8 cellular contexts compared by ENCODE assay signal in the genomic region with DNA sequence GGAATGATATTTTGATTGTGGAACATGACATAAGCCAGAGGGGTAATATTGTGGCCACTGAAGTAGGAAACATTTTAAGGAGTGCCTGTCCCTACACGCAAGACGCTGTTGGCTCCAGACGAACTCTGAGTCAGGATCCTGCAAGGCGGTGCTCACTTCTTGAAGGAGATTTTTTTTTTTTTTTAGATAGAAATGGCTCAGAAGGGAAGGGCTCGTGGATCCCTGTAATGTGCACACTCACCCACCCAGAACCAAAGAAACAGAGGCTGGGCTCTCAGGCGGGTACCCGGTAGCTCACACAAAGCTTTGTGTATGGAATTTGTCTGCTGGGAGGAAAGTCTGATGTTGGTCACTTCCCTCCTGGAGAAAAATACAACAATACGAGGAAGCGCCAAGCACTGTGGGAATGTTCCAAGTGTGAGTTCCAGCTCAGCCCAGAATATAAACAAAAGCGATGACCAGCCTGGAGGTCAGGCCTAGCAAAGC. TPM values are rescaled to one million over a fixed set of nuclear protein-coding genes. Genes with fewer than 3 reads are reported as not detected.
DNase-seq lines count a peak whose midpoint lies in the region; ATAC-seq and TF ChIP-seq lines count a peak whose summit lies in the region.
"Had no signal": no experiment of that assay in that cellular context is flagged by ENCODE, and none has a peak within 500 bp of the region (broad histone marks: within the 10 kb centered on the region; RNA-seq: fewer than 3 reads in every experiment).

No MANE protein-coding gene starts in this region.

- H2AFZ ChIP-seq in GM23338 = no peak overlapping the region

- H3K36me3 ChIP-seq in mucosa of stomach (ENCODE audit: control insufficient read depth, insufficient read depth, low read length) = no peaks in the 10 kb centered on the region
- no peaks in the 10 kb centered on the region for H3K36me3 ChIP-seq in upper lobe of right lung
- H3K36me3 ChIP-seq in GM23338 (ENCODE audit: insufficient read depth) = no peaks in the 10 kb centered on the region
- H3K36me3 ChIP-seq in A673 (ENCODE audit: insufficient read depth, low read length, poor library complexity, severe bottlenecking) = no peaks in the 10 kb centered on the region

- H3K4me3 Mint-ChIP-seq in T-helper 17 cell (no peak overlapping the region), GM23338 (no peak overlapping the region)

- no peaks in the 10 kb centered on the region for H3K27me3 ChIP-seq in mucosa of stomach (ENCODE audit: control insufficient read depth, insufficient read depth, low read length)
- no peaks in the 10 kb centered on the region for H3K27me3 ChIP-seq in upper lobe of right lung
- H3K27me3 ChIP-seq in GM23338 (ENCODE audit: insufficient read depth) = no peaks in the 10 kb centered on the region
- H3K27me3 ChIP-seq in A673 (replicated peaks; ENCODE audit: insufficient read depth, low read depth, low read length, poor library complexity) = no peaks in the 10 kb centered on the region

- ATAC-seq in T-helper 17 cell (no peak), esophagus mucosa (peak; percentile 84), upper lobe of right lung (peak; percentile 63), GM23338 (no peak)

- DNase-seq in T-helper 17 cell (no peak), upper lobe of right lung (no peak), GM23338 (ENCODE audit: low spot score) (no peak), NCI-H82 treated with DMSO at 0.1 percent for 48 hours (lab: John Stamatoyannopoulos, UW; ENCODE audit: unreplicated experiment) (no peak), A673 (ENCODE audit: low spot score) (no peak)
- DNase-seq: NCI-H1436 treated with DMSO at 0.1 percent for 48 hours had no signal

- H3K36me3 Mint-ChIP-seq in T-helper 17 cell (ENCODE audit: low read depth) (peaks cover 5% of the 10 kb centered on the region), GM23338 (ENCODE audit: low read depth) (peaks cover 8% of the 10 kb centered on the region; the same call in 1 of the 3 replicates)

- POLR2A ChIA-PET in A673 (lab: Charles Lee; ENCODE audit: low non-redundant PET) = no interaction called here

- H3K9me3 Mint-ChIP-seq in GM23338 = no peaks in the 10 kb centered on the region

- H3K27ac Mint-ChIP-seq in T-helper 17 cell = peak overlapping the region; percentile 99
- H3K27ac Mint-ChIP-seq in GM23338 = no peak overlapping the region

- no peaks in the 10 kb centered on the region for H3K9me3 ChIP-seq in T-helper 17 cell (ENCODE audit: control insufficient read depth, low read length, poor library complexity, severe bottlenecking)
- no peaks in the 10 kb centered on the region for H3K9me3 ChIP-seq in mucosa of stomach (ENCODE audit: control insufficient read depth, low read length)
- H3K9me3 ChIP-seq in upper lobe of right lung = no peaks in the 10 kb centered on the region
- H3K9me3 ChIP-seq in A673 (ENCODE audit: low read depth, low read length, poor library complexity, severe bottlenecking) = no peaks in the 10 kb centered on the region

- H4K20me1 ChIP-seq in GM23338 (replicated peaks; ENCODE audit: insufficient read depth) = peaks cover 3% of the 10 kb centered on the region; the same call in 1 of the 2 replicates

- H3K27me3 Mint-ChIP-seq in T-helper 17 cell (no peaks in the 10 kb centered on the region), GM23338 (ENCODE audit: insufficient read depth, low read depth, poor library complexity) (peaks cover 8% of the 10 kb centered on the region)

- H3K27ac ChIP-seq in upper lobe of right lung (peak overlapping the region; percentile 79), GM23338 (ENCODE audit: low read depth) (no peak overlapping the region), A673 (ENCODE audit: low read depth, low read length, poor library complexity, severe bottlenecking) (no peak overlapping the region)

- 0 out of 2 replicates have a peak, but pooled peaks cover 3% of the 10 kb centered on the region for H3F3A ChIP-seq in GM23338 (replicated peaks; ENCODE audit: low read depth)

- H3K79me2 ChIP-seq in GM23338 (replicated peaks; ENCODE audit: insufficient read depth) = peaks cover 97% of the 10 kb centered on the region

- CTCF ChIA-PET in A673 (lab: Charles Lee) = no interaction called here

- TF ChIP-seq CTCF in upper lobe of right lung (IDR thresholded peaks at IDR 0.05) (no peak), GM23338 (conservative IDR thresholded peaks at IDR 0.05; ENCODE audit: low read depth in 2 of 2) (no peak), A673 (conservative IDR thresholded peaks at IDR 0.05; ENCODE audit: low read depth, low read length) (no peak)

- peak overlapping the region; percentile 42 for H3K9ac ChIP-seq in mucosa of stomach (ENCODE audit: low read length)

- no peak overlapping the region for H3K4me2 ChIP-seq in GM23338

- intact Hi-C loops in upper lobe of right lung (cut with DNase I) = no loop called here
- intact Hi-C loops in A673 (cut with micrococcal nuclease; ENCODE audit: unreplicated experiment) = no loop called here

- no peak overlapping the region for H3K4me3 ChIP-seq in mucosa of stomach (ENCODE audit: low read length)
- no peak overlapping the region for H3K4me3 ChIP-seq in upper lobe of right lung
- no peak overlapping the region for H3K4me3 ChIP-seq in GM23338
- no peak overlapping the region for H3K4me3 ChIP-seq in A673 (ENCODE audit: low read depth, low read length, poor library complexity, severe bottlenecking)

- peaks cover 58% of the 10 kb centered on the region for H3K4me1 Mint-ChIP-seq in T-helper 17 cell
- H3K4me1 Mint-ChIP-seq in GM23338 = peaks cover 26% of the 10 kb centered on the region

- no peaks in the 10 kb centered on the region for H3K9me2 ChIP-seq in GM23338 (ENCODE audit: insufficient read depth)

- H3K4me1 ChIP-seq in mucosa of stomach (ENCODE audit: control insufficient read depth, insufficient read depth, low read length) (peaks cover 28% of the 10 kb centered on the region), upper lobe of right lung (peaks cover 75% of the 10 kb centered on the region), GM23338 (ENCODE audit: insufficient read depth) (peaks cover 24% of the 10 kb centered on the region), A673 (ENCODE audit: insufficient read depth, low read length, poor library complexity, severe bottlenecking) (peaks cover 6% of the 10 kb centered on the region)

- BruUV-seq in A673 (replicated peaks; lab: Mats Ljungman, UMichigan) = no TSS peak

TF ChIP-seq in GM23338, 12 proteins besides CTCF, POLR2A, EP300 and RAD21 (continues in another document):
- TF ChIP-seq, protein P1, sequence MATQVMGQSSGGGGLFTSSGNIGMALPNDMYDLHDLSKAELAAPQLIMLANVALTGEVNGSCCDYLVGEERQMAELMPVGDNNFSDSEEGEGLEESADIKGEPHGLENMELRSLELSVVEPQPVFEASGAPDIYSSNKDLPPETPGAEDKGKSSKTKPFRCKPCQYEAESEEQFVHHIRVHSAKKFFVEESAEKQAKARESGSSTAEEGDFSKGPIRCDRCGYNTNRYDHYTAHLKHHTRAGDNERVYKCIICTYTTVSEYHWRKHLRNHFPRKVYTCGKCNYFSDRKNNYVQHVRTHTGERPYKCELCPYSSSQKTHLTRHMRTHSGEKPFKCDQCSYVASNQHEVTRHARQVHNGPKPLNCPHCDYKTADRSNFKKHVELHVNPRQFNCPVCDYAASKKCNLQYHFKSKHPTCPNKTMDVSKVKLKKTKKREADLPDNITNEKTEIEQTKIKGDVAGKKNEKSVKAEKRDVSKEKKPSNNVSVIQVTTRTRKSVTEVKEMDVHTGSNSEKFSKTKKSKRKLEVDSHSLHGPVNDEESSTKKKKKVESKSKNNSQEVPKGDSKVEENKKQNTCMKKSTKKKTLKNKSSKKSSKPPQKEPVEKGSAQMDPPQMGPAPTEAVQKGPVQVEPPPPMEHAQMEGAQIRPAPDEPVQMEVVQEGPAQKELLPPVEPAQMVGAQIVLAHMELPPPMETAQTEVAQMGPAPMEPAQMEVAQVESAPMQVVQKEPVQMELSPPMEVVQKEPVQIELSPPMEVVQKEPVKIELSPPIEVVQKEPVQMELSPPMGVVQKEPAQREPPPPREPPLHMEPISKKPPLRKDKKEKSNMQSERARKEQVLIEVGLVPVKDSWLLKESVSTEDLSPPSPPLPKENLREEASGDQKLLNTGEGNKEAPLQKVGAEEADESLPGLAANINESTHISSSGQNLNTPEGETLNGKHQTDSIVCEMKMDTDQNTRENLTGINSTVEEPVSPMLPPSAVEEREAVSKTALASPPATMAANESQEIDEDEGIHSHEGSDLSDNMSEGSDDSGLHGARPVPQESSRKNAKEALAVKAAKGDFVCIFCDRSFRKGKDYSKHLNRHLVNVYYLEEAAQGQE (IDR thresholded peaks at IDR 0.05; ENCODE audit: unreplicated experiment) = no peak
- TF ChIP-seq ZNF331 (CRISPR knock-in tag; IDR thresholded peaks at IDR 0.05; ENCODE audit: low read depth) (no peak), EZH2phosphoT487 (IDR thresholded peaks at IDR 0.05; ENCODE audit: unreplicated experiment) (no peak), JUNB (IDR thresholded peaks at IDR 0.05; ENCODE audit: unreplicated experiment) (no peak)

RNA-seq across cellular contexts. Expression of gene RAPGEF1, which starts 25.7 kb away (rescaled TPM):
- total RNA-seq in T-helper 17 cell (100 to 1,000 TPM; 176 to 209 TPM), esophagus mucosa (21.0 TPM), upper lobe of right lung (144 TPM), A673 (2021) (56.4 and 61.5 TPM in 2 replicates)
- total RNA-seq in GM23338 (2014; rRNA removed; shearing (Covaris generic)) = 80.7 and 82.8 TPM in 2 replicates
- polyA plus RNA-seq in GM23338 (2016; fragmentation: Nextera tagmentation; extraction: Ambion mirVana) = 9.9 and 10.9 TPM in 2 replicates

Comparison
In these comparisons a context has a peak if more than half of its experiments do, and no peak if none do; other contexts are left out.
1. ATAC-seq: peak in esophagus mucosa (single experiment) and upper lobe of right lung (single experiment); none in T-helper 17 cell (single experiment) and GM23338 (single experiment).